8 cellular contexts compared by ENCODE assay signal in genomic region chr13:60226507-60226906, GRCh38.
DNase-seq lines count a peak whose midpoint lies in the region; ATAC-seq and TF ChIP-seq lines count a peak whose summit lies in the region.

No MANE protein-coding gene starts in this region.

- TF ChIP-seq CTCF in WERI-Rb-1 (IDR thresholded peaks at IDR 0.05; ENCODE audit: low read depth, low read length) (peak; percentile 58), uterus (IDR thresholded peaks at IDR 0.05) (no peak)

- H3K4me1 ChIP-seq in uterus: no peaks in the 10 kb centered on the region

- H3K27me3 ChIP-seq in WERI-Rb-1 (ENCODE audit: insufficient read depth, low read depth, severe bottlenecking): no peaks in the 10 kb centered on the region
- H3K27me3 ChIP-seq in uterus: no peaks in the 10 kb centered on the region

- H3K27me3 Mint-ChIP-seq in immature natural killer cell (ENCODE audit: low read depth in 3 of 3) (peaks cover 0 to 7% (median 6%) of the 10 kb centered on the region in 3 donors), T-helper 17 cell (peaks cover 25% of the 10 kb centered on the region)

- H3K36me3 Mint-ChIP-seq in immature natural killer cell (peaks cover 0 to 2% (median 0%) of the 10 kb centered on the region in 3 donors), T-helper 17 cell (ENCODE audit: low read depth) (no peaks in the 10 kb centered on the region)

- H3K9me3 ChIP-seq in WERI-Rb-1 (ENCODE audit: severe bottlenecking) (no peaks in the 10 kb centered on the region), uterus (no peaks in the 10 kb centered on the region), T-helper 17 cell (ENCODE audit: control insufficient read depth, low read length, poor library complexity, severe bottlenecking) (no peaks in the 10 kb centered on the region)

- H3K4me3 Mint-ChIP-seq in immature natural killer cell (no peak overlapping the region), T-helper 17 cell (no peak overlapping the region)

- no peak overlapping the region for H3K27ac ChIP-seq in WERI-Rb-1
- no peak overlapping the region for H3K27ac ChIP-seq in uterus

- no peak for ATAC-seq in T-helper 17 cell

- intact Hi-C loops in uterus (cut with DNase I; ENCODE audit: low total_unique reads): no loop called here

- DNase-seq in G401 (ENCODE audit: low spot score) (peak; percentile 10), M059J (ENCODE audit: low read depth) (peak; percentile 25), WERI-Rb-1 (peak; percentile 47), left kidney (ENCODE audit: low read depth, low spot score) (peak; percentile 39), immature natural killer cell (no peak), uterus (no peak), T-helper 17 cell (no peak), NCI-H446 (lab: John Stamatoyannopoulos, UW) (no peak)

- H3K27ac Mint-ChIP-seq in immature natural killer cell (no peak overlapping the region), T-helper 17 cell (no peak overlapping the region)

- peaks cover 0 to 2% (median 0%) of the 10 kb centered on the region in 6 donors for H3K9me3 Mint-ChIP-seq in immature natural killer cell

- TF ChIP-seq POLR2A in uterus (IDR thresholded peaks at IDR 0.05): no peak

- H3K4me3 ChIP-seq in WERI-Rb-1 (ENCODE audit: low read depth, low read length): no peak overlapping the region
- H3K4me3 ChIP-seq in uterus: no peak overlapping the region

- in situ Hi-C loops in G401 (cut with HindIII; ENCODE audit: low sequenced_read_pairs): no loop called here

- H3K36me3 ChIP-seq in WERI-Rb-1 (no peaks in the 10 kb centered on the region), uterus (no peaks in the 10 kb centered on the region)

- H3K4me1 Mint-ChIP-seq in immature natural killer cell (no peaks in the 10 kb centered on the region), T-helper 17 cell (no peaks in the 10 kb centered on the region)

Comparison
In these comparisons a context has a peak if more than half of its experiments do, and no peak if none do; other contexts are left out.
1. DNase-seq: peak in G401 (single experiment), M059J (single experiment), WERI-Rb-1 (single experiment) and left kidney (single experiment); none in immature natural killer cell (0 of 3), uterus (0 of 2), T-helper 17 cell (0 of 3) and NCI-H446 (0 of 2).